ENCODE assay signal across 8 cellular contexts in the genomic region with DNA sequence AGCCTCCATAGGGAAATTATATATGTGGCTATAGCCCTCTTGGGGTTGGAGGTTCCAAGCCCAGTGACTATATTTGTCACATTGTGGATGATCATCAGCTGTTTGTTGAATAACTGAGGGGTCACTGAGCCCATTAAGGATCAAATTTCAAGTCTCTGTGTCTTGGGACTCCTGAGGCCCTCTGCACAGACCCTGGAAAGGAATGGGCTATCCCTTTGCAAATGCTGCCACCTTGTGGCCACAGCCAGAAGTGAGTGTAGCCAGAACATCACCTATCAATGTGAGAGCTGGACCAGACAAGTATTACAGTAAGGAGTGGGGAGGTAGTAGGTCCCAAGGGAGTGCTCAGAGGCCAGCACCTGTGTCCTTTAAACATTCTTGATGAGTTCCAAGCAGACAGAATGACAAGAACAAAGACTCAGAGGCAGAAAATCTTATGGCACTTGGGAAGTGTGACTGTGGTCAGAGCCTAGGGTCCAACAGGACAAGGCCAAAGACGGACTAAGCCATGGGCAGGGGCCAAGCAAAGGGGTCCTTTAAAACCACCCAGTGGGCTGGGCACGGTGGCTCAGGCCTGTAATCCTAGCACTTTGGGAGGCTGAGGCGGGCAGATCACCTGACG. TPM values are rescaled to one million over a fixed set of nuclear protein-coding genes. Genes with fewer than 3 reads are reported as not detected.
DNase-seq lines count a peak whose midpoint lies in the region; ATAC-seq and TF ChIP-seq lines count a peak whose summit lies in the region.

No MANE protein-coding gene starts in this region.

- POLR2A ChIA-PET in Panc1 (lab: Charles Lee): interaction anchor here (0.7 kb wide), 1 partner anchor 97 kb away, joined by 4 read pairs; no protein-coding TSS in a partner anchor

- peak; percentile 51 for DNase-seq in AG10803 (ENCODE audit: low read depth)
- peak; percentile 37 for DNase-seq in KG1 (lab: John Stamatoyannopoulos, UW)
- peak; percentile 48 for DNase-seq in Panc1 (ENCODE audit: low read depth, low spot score)
- peak; percentile 89 to 92 for DNase-seq in activated T-cell treated with anti-CD3 and anti-CD28 coated beads, Interleukin-2, amount 50 U/mL, for 48 hours
- peak; percentile 66 for DNase-seq in fibroblast of peridontal ligament (ENCODE audit: extremely low read depth)
- DNase-seq in neural progenitor cell (ENCODE audit: low spot score): peak; percentile 90
- DNase-seq in superior temporal gyrus (ENCODE audit: extremely low spot score): peak; percentile 96

- no peak overlapping the region for H3K27ac Mint-ChIP-seq in neural progenitor cell

- no peaks in the 10 kb centered on the region for H3F3A ChIP-seq in neural progenitor cell (ENCODE audit: low read depth)

- no peaks in the 10 kb centered on the region for H3K79me2 ChIP-seq in neural progenitor cell (ENCODE audit: low read depth)

- H3K9me3 ChIP-seq in Panc1 (ENCODE audit: control insufficient read depth, insufficient read depth, low read depth, low read length): no peaks in the 10 kb centered on the region
- no peaks in the 10 kb centered on the region for H3K9me3 ChIP-seq in neural progenitor cell (ENCODE audit: low read depth)

- no TSS peak for BruUV-seq in Panc1 (replicated peaks; lab: Mats Ljungman, UMichigan)

- no peak overlapping the region for H3K4me3 Mint-ChIP-seq in neural progenitor cell

- no peaks in the 10 kb centered on the region for H3K9me3 Mint-ChIP-seq in neural progenitor cell

- no peak overlapping the region for H3K27ac ChIP-seq in Panc1 (ENCODE audit: low read length)
- no peak overlapping the region for H3K27ac ChIP-seq in neural progenitor cell

- no peaks in the 10 kb centered on the region for H3K36me3 ChIP-seq in Panc1 (ENCODE audit: control insufficient read depth, insufficient read depth, low read length)
- no peaks in the 10 kb centered on the region for H3K36me3 ChIP-seq in neural progenitor cell

- no peaks in the 10 kb centered on the region for H3K4me1 ChIP-seq in Panc1 (ENCODE audit: control insufficient read depth, insufficient read depth, low read length)
- H3K4me1 ChIP-seq in neural progenitor cell: no peaks in the 10 kb centered on the region

- peaks cover 20% of the 10 kb centered on the region for H3K4me1 Mint-ChIP-seq in neural progenitor cell

- H3K4me3 ChIP-seq in AG10803 (ENCODE audit: low read length): no peak overlapping the region
- H3K4me3 ChIP-seq in Panc1 (ENCODE audit: low read depth in 2 of 2, low read length in 2 of 2): no peak overlapping the region
- no peak overlapping the region for H3K4me3 ChIP-seq in neural progenitor cell

- in situ Hi-C loops in Panc1 (cut with HindIII; ENCODE audit: low pct_unique_long_range_greater_than_20kb, low sequenced_read_pairs): no loop called here

- ATAC-seq in GM19035 (IDR thresholded peaks at IDR 0.05; ENCODE audit: unreplicated experiment) (peak; percentile 70), Panc1 (peak; percentile 92)

- peak; percentile 97 for TF ChIP-seq CTCF in AG10803 (conservative IDR thresholded peaks at IDR 0.05; ENCODE audit: low read length)
- TF ChIP-seq CTCF in Panc1 (IDR thresholded peaks at IDR 0.05): peak; percentile 92
- peak; percentile 98 for TF ChIP-seq CTCF in neural progenitor cell (IDR thresholded peaks at IDR 0.05)

- no peak overlapping the region for H3K9ac ChIP-seq in neural progenitor cell

- H3K27me3 ChIP-seq in Panc1 (ENCODE audit: control insufficient read depth, insufficient read depth, low read length) (no peaks in the 10 kb centered on the region), neural progenitor cell (peaks cover 14% of the 10 kb centered on the region)

- H2AFZ ChIP-seq in neural progenitor cell (replicated peaks): no peak overlapping the region

- intact Hi-C loops in Panc1 (cut with micrococcal nuclease; ENCODE audit: unreplicated experiment): no loop called here

- CTCF ChIA-PET in Panc1 (lab: Charles Lee): interaction anchor here (0.6 to 2.2 kb wide), 16 partner anchors 9 to 420 kb away, joined by 3 to 12 read pairs (median 5); no protein-coding TSS in a partner anchor

- no peaks in the 10 kb centered on the region for H4K20me1 ChIP-seq in neural progenitor cell (ENCODE audit: low read depth)

- H3K4me2 ChIP-seq in neural progenitor cell: no peak overlapping the region

- peaks cover 8% of the 10 kb centered on the region for H3K27me3 Mint-ChIP-seq in neural progenitor cell (ENCODE audit: insufficient read depth, low read depth)

- H3K36me3 Mint-ChIP-seq in neural progenitor cell: no peaks in the 10 kb centered on the region

RNA-seq across cellular contexts. Expression of a gene that starts 8.2 kb away (rescaled TPM):
- total RNA-seq in Panc1 (2021; ENCODE audit: unreplicated experiment) (30.4 TPM), neural progenitor cell (ENCODE audit: low replicate concordance) (17.4 and 40.1 TPM in 2 replicates)
- 41.8 TPM for polyA plus RNA-seq in Panc1 (2012; ENCODE audit: insufficient read length)

RNA-seq across cellular contexts. Expression of a gene that starts 14.2 kb away (rescaled TPM):
- total RNA-seq in Panc1 (2021; ENCODE audit: unreplicated experiment) (2.7 TPM), neural progenitor cell (ENCODE audit: low replicate concordance) (8.6 and 37.2 TPM in 2 replicates)
- 2.1 TPM for polyA plus RNA-seq in Panc1 (2012; ENCODE audit: insufficient read length)

RNA-seq across cellular contexts. Expression of a gene that starts 16.6 kb away (rescaled TPM):
- 110 TPM for total RNA-seq in Panc1 (2021; ENCODE audit: unreplicated experiment)
- 122 TPM for polyA plus RNA-seq in Panc1 (2012; ENCODE audit: insufficient read length)
- total RNA-seq in neural progenitor cell (ENCODE audit: low replicate concordance): 45.6 and 98.3 TPM in 2 replicates

RNA-seq across cellular contexts. Expression of a gene that starts 25.1 kb away (rescaled TPM):
- 0.33 TPM for total RNA-seq in Panc1 (2021; ENCODE audit: unreplicated experiment)
- polyA plus RNA-seq in Panc1 (2012; ENCODE audit: insufficient read length): 0.16 TPM
- total RNA-seq in neural progenitor cell (ENCODE audit: low replicate concordance): 4.7 and 5.3 TPM in 2 replicates

RNA-seq across cellular contexts. Expression of a gene that starts 33.9 kb away (rescaled TPM):
- total RNA-seq in Panc1 (2021; ENCODE audit: unreplicated experiment): 131 TPM
- polyA plus RNA-seq in Panc1 (2012; ENCODE audit: insufficient read length): 186 TPM
- total RNA-seq in neural progenitor cell (ENCODE audit: low replicate concordance): 37.8 and 108 TPM in 2 replicates

Comparison
In these comparisons a context has a peak if more than half of its experiments do, and no peak if none do; other contexts are left out.
1. DNase-seq: peak in every context shown above with its lines; median percentile 96 in superior temporal gyrus; 90 in activated T-cell treated with anti-CD3 and anti-CD28 coated beads, Interleukin-2, amount 50 U/mL, for 48 hours; 90 in neural progenitor cell; 66 in fibroblast of peridontal ligament; 51 in AG10803; 48 in Panc1; 37 in KG1.